23 cellular contexts compared by ENCODE assay signal in the genomic region with DNA sequence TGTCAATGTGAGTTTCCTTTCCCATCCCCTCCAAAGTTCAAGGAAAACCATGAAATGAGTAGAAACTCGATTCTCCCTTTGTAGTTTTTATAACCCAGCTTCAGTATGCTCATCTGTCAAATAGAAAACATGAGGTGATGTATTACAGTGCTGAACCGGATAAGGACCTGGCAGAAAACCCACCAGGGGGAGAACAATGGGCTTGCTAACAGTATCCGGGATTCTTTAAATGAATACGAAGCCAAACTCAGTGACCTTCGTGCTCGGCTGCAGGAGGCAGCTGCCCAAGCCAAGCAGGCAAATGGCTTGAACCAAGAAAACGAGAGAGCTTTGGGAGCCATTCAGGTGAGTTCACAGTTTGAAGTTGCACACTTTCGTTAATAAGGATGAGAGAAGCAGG.
A peak's percentile ranks its signal among the peaks of the same experiment; 100 is the strongest.
DNase-seq lines count a peak whose midpoint lies in the region; ATAC-seq, FAIRE-seq and TF ChIP-seq lines count a peak whose summit lies in the region.
"Had no signal": no experiment of that assay in that cellular context is flagged by ENCODE, and none has a peak within 500 bp of the region (broad histone marks: within the 10 kb centered on the region; RNA-seq: fewer than 3 reads in every experiment).

No MANE protein-coding gene starts in this region.

- peak overlapping the region; percentile 37 for H3K4me2 ChIP-seq in endothelial cell of umbilical vein (ENCODE audit: insufficient read depth, low read length)
- H3K4me2 ChIP-seq: PC-9 had no signal

- POLR2A ChIA-PET in endothelial cell of umbilical vein (lab: Charles Lee), result interaction anchor here (1.1 kb wide), 1 partner anchor 18 kb away, joined by 3 read pairs; no protein-coding TSS in a partner anchor

- no peaks in the 10 kb centered on the region for H3K79me2 ChIP-seq in endothelial cell of umbilical vein (ENCODE audit: control insufficient read depth, insufficient read depth, low read length)

- 24 to 34% methylated on average over 8 of the region's 8 CpGs for WGBS in heart right ventricle, 2 donors

- no peak for TF ChIP-seq CTCF in heart right ventricle (IDR thresholded peaks at IDR 0.05)
- no peak for TF ChIP-seq CTCF in endothelial cell of umbilical vein (IDR thresholded peaks at IDR 0.05; ENCODE audit: extremely low read depth in 1 of 2, insufficient read depth in 1 of 2, low read depth in 1 of 2, low read length in 2 of 2)

- H3K27ac ChIP-seq in heart right ventricle (no peak overlapping the region), endothelial cell of umbilical vein (ENCODE audit: insufficient read depth, low read depth, low read length) (peak overlapping the region; percentile 52)
- H3K27ac ChIP-seq: esophagus squamous epithelium, PC-9, right atrium auricular region, SJCRH30, tibial artery, VCaP had no signal

- no peak overlapping the region for H3K9ac ChIP-seq in endothelial cell of umbilical vein (replicated peaks; ENCODE audit: extremely low read depth, insufficient read depth, low read length)

- peak in 1 of 2 donors; percentile 21 for DNase-seq in heart right ventricle
- no peak for DNase-seq in cardiac septum (ENCODE audit: low spot score)
- peak; percentile 38 for DNase-seq in SHP77 treated with DMSO at 0.1 percent for 48 hours (lab: John Stamatoyannopoulos, UW)
- DNase-seq in endothelial cell of umbilical vein (ENCODE audit: low read depth, low spot score), result peak; percentile 94
- peak; percentile 80 for DNase-seq in renal cortical epithelial cell (ENCODE audit: low read depth)
- no peak for DNase-seq in activated T-cell treated with anti-CD3 and anti-CD28 coated beads for 4 hours
- DNase-seq: activated T-cell treated with anti-CD3 and anti-CD28 coated beads, Interleukin-2, amount 50 U/mL, for 1 hour; caudate nucleus; CD4-positive, alpha-beta T cell; DND-41; esophagus squamous epithelium; NCI-H1105; NCI-H2171; NCI-H748 treated with DMSO at 0.1 percent for 48 hours; occipital lobe; PC-9; SJCRH30; tibial artery had no signal

- FAIRE-seq in endothelial cell of umbilical vein (lab: Jason Lieb, UNC), result peak; percentile 85

- dilution Hi-C loops in endothelial cell of umbilical vein (cut with MboI; ENCODE audit: extremely low pct_ligation_motif_present, low sequenced_read_pairs), result no loop called here

- H3K36me3 ChIP-seq in heart right ventricle (peaks cover 0 to 30% (median 0%) of the 10 kb centered on the region in 9 donors), endothelial cell of umbilical vein (ENCODE audit: control insufficient read depth in 2 of 2, extremely low read depth in 1 of 2, insufficient read depth in 2 of 2, low read length in 2 of 2) (no peaks in the 10 kb centered on the region)
- H3K36me3 ChIP-seq: right atrium auricular region, SJCRH30 had no signal

- H3K4me3 ChIP-seq in heart right ventricle, result no peak overlapping the region
- no peak overlapping the region for H3K4me3 ChIP-seq in endothelial cell of umbilical vein (replicated peaks in 1 of 3; ENCODE audit: insufficient read depth in 1 of 3, low read depth in 1 of 3, low read length in 3 of 3)
- H3K4me3 ChIP-seq: esophagus squamous epithelium, lung, PC-9, right atrium auricular region, SJCRH30, tibial artery had no signal

- no peak for TF ChIP-seq POLR2A in endothelial cell of umbilical vein (IDR thresholded peaks at IDR 0.05; ENCODE audit: low read depth, low read length)

- peak overlapping the region; percentile 13 for H2AFZ ChIP-seq in endothelial cell of umbilical vein (ENCODE audit: low read depth, low read length)
- H2AFZ ChIP-seq: PC-9 had no signal

- no peaks in the 10 kb centered on the region for H3K27me3 ChIP-seq in heart right ventricle
- H3K27me3 ChIP-seq in endothelial cell of umbilical vein (ENCODE audit: control insufficient read depth in 2 of 2, insufficient read depth in 2 of 2, low read length in 2 of 2), result no peaks in the 10 kb centered on the region
- H3K27me3 ChIP-seq: esophagus squamous epithelium, right atrium auricular region, SJCRH30, tibial artery had no signal

- no TSS peak for BruUV-seq in endothelial cell of umbilical vein (replicated peaks; lab: Mats Ljungman, UMichigan)

- peak in 7 of 8 donors; percentile 29 to 63 (median 51) for ATAC-seq in heart right ventricle
- ATAC-seq in GM19351 (IDR thresholded peaks at IDR 0.05; ENCODE audit: unreplicated experiment), result no peak
- ATAC-seq in GM19463 (IDR thresholded peaks at IDR 0.05; ENCODE audit: unreplicated experiment), result no peak

- intact Hi-C loops in heart right ventricle (cut with DNase I) (loop anchor here in 1 of 10 donors (5.0 kb wide), 1 partner anchor 51 kb away; no protein-coding TSS in a partner anchor), cardiac septum (cut with DNase I) (no loop called here), endothelial cell of umbilical vein (cut with micrococcal nuclease) (loop anchor here (1.0 kb wide), 1 partner anchor 48 kb away; no protein-coding TSS in a partner anchor)

- no peaks in the 10 kb centered on the region for H4K20me1 ChIP-seq in endothelial cell of umbilical vein (replicated peaks; ENCODE audit: control insufficient read depth, extremely low read depth, insufficient read depth, low read length)

- CTCF ChIA-PET in endothelial cell of umbilical vein (lab: Charles Lee), result interaction anchor here (1.0 to 2.6 kb wide), 9 partner anchors 9 to 198 kb away, joined by 3 to 14 read pairs (median 4); no protein-coding TSS in a partner anchor

- H3K9me3 ChIP-seq in heart right ventricle (no peaks in the 10 kb centered on the region), endothelial cell of umbilical vein (replicated peaks; ENCODE audit: control insufficient read depth, insufficient read depth, low read length) (no peaks in the 10 kb centered on the region)
- H3K9me3 ChIP-seq: esophagus squamous epithelium, right atrium auricular region, SJCRH30, tibial artery had no signal

- H3K4me1 ChIP-seq in heart right ventricle, result peaks cover 0 to 10% (median 0%) of the 10 kb centered on the region in 9 donors
- peaks cover 11% of the 10 kb centered on the region for H3K4me1 ChIP-seq in endothelial cell of umbilical vein (ENCODE audit: control insufficient read depth, extremely low read depth, insufficient read depth, low read length)
- H3K4me1 ChIP-seq: esophagus squamous epithelium, right atrium auricular region, SJCRH30, tibial artery had no signal

- no peaks in the 10 kb centered on the region for H3K9me1 ChIP-seq in endothelial cell of umbilical vein (replicated peaks; ENCODE audit: control insufficient read depth, extremely low read depth, insufficient read depth, low read length)

TF ChIP-seq in endothelial cell of umbilical vein, 7 proteins besides CTCF, POLR2A, EP300 and RAD21:
- TF ChIP-seq, protein P1, sequence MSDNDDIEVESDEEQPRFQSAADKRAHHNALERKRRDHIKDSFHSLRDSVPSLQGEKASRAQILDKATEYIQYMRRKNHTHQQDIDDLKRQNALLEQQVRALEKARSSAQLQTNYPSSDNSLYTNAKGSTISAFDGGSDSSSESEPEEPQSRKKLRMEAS (IDR thresholded peaks at IDR 0.05; ENCODE audit: insufficient read depth, insufficient read length), result no peak
- TF ChIP-seq GATA2 (IDR thresholded peaks at IDR 0.05; ENCODE audit: insufficient read depth, insufficient read length, low read depth, low read length) (peak; percentile 28), POLR2AphosphoS5 (IDR thresholded peaks at IDR 0.05; ENCODE audit: insufficient read depth, low read depth, low read length) (peak; percentile 21)

Comparison
In these comparisons a context has a peak if more than half of its experiments do, and no peak if none do; other contexts are left out.
1. ATAC-seq: peak in heart right ventricle (7 of 8); none in GM19351 (single experiment) and GM19463 (single experiment).
2. DNase-seq: peak in SHP77 treated with DMSO at 0.1 percent for 48 hours (single experiment), endothelial cell of umbilical vein (single experiment) and renal cortical epithelial cell (single experiment); none in cardiac septum (single experiment) and activated T-cell treated with anti-CD3 and anti-CD28 coated beads for 4 hours (single experiment).